Comparison of ENCODE assay signal across 2 cellular contexts in the genomic region with DNA sequence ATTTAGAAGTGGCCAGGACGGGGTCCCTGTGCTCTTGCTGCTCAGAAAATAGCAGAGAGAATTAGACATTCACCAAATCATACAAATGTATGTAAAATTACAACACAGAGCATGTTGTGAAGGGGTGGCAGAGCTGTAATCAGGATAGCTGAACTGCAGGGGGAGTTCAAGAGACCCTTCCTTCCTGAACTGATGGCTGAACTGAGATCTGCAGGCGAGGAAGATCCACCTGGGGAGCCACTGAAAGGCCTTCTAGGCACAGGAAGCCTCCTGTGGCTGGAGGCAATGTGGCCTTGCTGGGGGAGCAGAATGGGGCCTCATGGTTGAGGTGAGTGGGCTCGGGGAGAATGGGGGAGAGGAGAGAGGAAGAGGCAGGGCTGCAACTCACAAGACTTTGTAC.
TF ChIP-seq lines count a peak whose summit lies in the region.

No MANE protein-coding gene starts in this region.

TF ChIP-seq in GM23338, 12 proteins besides CTCF, POLR2A, EP300 and RAD21 (continued from another document):
- no peak for TF ChIP-seq ZNF462 (CRISPR knock-in tag; IDR thresholded peaks at IDR 0.05)

TF ChIP-seq in WTC11, 78 proteins besides CTCF, POLR2A, EP300 and RAD21 (continued from another document):
- no peak for TF ChIP-seq ZSCAN18 (CRISPR knock-in tag; IDR thresholded peaks at IDR 0.05)
- TF ChIP-seq GTF2I (CRISPR knock-in tag; conservative IDR thresholded peaks at IDR 0.05), result no peak
- TF ChIP-seq, protein P1, sequence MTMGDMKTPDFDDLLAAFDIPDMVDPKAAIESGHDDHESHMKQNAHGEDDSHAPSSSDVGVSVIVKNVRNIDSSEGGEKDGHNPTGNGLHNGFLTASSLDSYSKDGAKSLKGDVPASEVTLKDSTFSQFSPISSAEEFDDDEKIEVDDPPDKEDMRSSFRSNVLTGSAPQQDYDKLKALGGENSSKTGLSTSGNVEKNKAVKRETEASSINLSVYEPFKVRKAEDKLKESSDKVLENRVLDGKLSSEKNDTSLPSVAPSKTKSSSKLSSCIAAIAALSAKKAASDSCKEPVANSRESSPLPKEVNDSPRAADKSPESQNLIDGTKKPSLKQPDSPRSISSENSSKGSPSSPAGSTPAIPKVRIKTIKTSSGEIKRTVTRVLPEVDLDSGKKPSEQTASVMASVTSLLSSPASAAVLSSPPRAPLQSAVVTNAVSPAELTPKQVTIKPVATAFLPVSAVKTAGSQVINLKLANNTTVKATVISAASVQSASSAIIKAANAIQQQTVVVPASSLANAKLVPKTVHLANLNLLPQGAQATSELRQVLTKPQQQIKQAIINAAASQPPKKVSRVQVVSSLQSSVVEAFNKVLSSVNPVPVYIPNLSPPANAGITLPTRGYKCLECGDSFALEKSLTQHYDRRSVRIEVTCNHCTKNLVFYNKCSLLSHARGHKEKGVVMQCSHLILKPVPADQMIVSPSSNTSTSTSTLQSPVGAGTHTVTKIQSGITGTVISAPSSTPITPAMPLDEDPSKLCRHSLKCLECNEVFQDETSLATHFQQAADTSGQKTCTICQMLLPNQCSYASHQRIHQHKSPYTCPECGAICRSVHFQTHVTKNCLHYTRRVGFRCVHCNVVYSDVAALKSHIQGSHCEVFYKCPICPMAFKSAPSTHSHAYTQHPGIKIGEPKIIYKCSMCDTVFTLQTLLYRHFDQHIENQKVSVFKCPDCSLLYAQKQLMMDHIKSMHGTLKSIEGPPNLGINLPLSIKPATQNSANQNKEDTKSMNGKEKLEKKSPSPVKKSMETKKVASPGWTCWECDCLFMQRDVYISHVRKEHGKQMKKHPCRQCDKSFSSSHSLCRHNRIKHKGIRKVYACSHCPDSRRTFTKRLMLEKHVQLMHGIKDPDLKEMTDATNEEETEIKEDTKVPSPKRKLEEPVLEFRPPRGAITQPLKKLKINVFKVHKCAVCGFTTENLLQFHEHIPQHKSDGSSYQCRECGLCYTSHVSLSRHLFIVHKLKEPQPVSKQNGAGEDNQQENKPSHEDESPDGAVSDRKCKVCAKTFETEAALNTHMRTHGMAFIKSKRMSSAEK (CRISPR knock-in tag; IDR thresholded peaks at IDR 0.05; ENCODE audit: borderline replicate concordance), result no peak
- no peak for TF ChIP-seq AFF4 (CRISPR knock-in tag; IDR thresholded peaks at IDR 0.05; ENCODE audit: borderline replicate concordance)
- no peak for TF ChIP-seq CBFB (CRISPR knock-in tag; IDR thresholded peaks at IDR 0.05; ENCODE audit: low read depth)
- no peak for TF ChIP-seq ZNF232 (CRISPR knock-in tag; IDR thresholded peaks at IDR 0.05)
- TF ChIP-seq SOX15 (CRISPR knock-in tag; IDR thresholded peaks at IDR 0.05), result no peak
- TF ChIP-seq, protein P2, sequence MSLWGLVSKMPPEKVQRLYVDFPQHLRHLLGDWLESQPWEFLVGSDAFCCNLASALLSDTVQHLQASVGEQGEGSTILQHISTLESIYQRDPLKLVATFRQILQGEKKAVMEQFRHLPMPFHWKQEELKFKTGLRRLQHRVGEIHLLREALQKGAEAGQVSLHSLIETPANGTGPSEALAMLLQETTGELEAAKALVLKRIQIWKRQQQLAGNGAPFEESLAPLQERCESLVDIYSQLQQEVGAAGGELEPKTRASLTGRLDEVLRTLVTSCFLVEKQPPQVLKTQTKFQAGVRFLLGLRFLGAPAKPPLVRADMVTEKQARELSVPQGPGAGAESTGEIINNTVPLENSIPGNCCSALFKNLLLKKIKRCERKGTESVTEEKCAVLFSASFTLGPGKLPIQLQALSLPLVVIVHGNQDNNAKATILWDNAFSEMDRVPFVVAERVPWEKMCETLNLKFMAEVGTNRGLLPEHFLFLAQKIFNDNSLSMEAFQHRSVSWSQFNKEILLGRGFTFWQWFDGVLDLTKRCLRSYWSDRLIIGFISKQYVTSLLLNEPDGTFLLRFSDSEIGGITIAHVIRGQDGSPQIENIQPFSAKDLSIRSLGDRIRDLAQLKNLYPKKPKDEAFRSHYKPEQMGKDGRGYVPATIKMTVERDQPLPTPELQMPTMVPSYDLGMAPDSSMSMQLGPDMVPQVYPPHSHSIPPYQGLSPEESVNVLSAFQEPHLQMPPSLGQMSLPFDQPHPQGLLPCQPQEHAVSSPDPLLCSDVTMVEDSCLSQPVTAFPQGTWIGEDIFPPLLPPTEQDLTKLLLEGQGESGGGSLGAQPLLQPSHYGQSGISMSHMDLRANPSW (CRISPR knock-in tag; conservative IDR thresholded peaks at IDR 0.05; ENCODE audit: low read depth), result no peak
- TF ChIP-seq ATF3 (CRISPR knock-in tag; conservative IDR thresholded peaks at IDR 0.05), result no peak
- TF ChIP-seq, protein P3, sequence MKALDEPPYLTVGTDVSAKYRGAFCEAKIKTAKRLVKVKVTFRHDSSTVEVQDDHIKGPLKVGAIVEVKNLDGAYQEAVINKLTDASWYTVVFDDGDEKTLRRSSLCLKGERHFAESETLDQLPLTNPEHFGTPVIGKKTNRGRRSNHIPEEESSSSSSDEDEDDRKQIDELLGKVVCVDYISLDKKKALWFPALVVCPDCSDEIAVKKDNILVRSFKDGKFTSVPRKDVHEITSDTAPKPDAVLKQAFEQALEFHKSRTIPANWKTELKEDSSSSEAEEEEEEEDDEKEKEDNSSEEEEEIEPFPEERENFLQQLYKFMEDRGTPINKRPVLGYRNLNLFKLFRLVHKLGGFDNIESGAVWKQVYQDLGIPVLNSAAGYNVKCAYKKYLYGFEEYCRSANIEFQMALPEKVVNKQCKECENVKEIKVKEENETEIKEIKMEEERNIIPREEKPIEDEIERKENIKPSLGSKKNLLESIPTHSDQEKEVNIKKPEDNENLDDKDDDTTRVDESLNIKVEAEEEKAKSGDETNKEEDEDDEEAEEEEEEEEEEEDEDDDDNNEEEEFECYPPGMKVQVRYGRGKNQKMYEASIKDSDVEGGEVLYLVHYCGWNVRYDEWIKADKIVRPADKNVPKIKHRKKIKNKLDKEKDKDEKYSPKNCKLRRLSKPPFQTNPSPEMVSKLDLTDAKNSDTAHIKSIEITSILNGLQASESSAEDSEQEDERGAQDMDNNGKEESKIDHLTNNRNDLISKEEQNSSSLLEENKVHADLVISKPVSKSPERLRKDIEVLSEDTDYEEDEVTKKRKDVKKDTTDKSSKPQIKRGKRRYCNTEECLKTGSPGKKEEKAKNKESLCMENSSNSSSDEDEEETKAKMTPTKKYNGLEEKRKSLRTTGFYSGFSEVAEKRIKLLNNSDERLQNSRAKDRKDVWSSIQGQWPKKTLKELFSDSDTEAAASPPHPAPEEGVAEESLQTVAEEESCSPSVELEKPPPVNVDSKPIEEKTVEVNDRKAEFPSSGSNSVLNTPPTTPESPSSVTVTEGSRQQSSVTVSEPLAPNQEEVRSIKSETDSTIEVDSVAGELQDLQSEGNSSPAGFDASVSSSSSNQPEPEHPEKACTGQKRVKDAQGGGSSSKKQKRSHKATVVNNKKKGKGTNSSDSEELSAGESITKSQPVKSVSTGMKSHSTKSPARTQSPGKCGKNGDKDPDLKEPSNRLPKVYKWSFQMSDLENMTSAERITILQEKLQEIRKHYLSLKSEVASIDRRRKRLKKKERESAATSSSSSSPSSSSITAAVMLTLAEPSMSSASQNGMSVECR (CRISPR knock-in tag; IDR thresholded peaks at IDR 0.05; ENCODE audit: borderline replicate concordance), result no peak
